19 cellular contexts compared by ENCODE assay signal in the genomic region with DNA sequence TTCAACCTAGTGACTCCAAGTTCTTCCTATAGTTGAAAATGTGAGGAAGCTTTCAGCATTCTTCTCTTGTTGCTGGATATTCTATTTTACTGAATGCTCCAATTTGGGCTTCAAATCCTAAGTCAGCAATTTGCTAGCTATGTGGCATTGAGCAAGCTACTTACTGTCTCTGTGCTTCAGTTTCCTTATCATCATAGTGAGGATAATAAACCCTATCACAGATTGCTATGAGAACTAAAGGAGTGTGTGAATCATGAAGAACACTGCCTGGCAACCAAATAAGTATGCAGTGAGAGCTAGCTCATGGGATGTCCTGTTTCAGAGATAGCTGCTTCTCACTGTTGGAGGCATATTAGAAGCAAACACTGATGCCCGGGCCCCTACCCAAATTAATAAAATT.
DNase-seq lines count a peak whose midpoint lies in the region; ATAC-seq and TF ChIP-seq lines count a peak whose summit lies in the region.
"Had no signal": no experiment of that assay in that cellular context is flagged by ENCODE, and none has a peak within 500 bp of the region (broad histone marks: within the 10 kb centered on the region; RNA-seq: fewer than 3 reads in every experiment).

No MANE protein-coding gene starts in this region.

- DNase-seq in AG09309 (ENCODE audit: low read depth) (peak; percentile 66), LHCN-M2 (ENCODE audit: low read depth) (peak; percentile 62), choroid plexus epithelial cell (ENCODE audit: low read depth) (peak; percentile 83), kidney tubule cell (ENCODE audit: low spot score) (peak; percentile 65), Right ventricle myocardium superior (no peak), T1000 (lab: John Stamatoyannopoulos, UW) (no peak)
- DNase-seq: activated CD4-positive, alpha-beta T cell treated with anti-CD3 and anti-CD28 coated beads, Interleukin-2, amount 50 U/mL, for 1 hour; activated naive CD8-positive, alpha-beta T cell treated with anti-CD3 and anti-CD28 coated beads, Interleukin-2, amount 10 ng/mL, durations not matched to agents 7 days and 5 days; activated T-cell treated with anti-CD3 and anti-CD28 coated beads for 4 hours; Caco-2; cerebellar nuclear complex; MM.1S; NCI-H187 treated with DMSO at 0.1 percent for 48 hours; NCI-H510A; nucleus accumbens; right cardiac atrium had no signal

- H3K4me3 ChIP-seq in AG09309 (ENCODE audit: control insufficient read depth, low read depth, low read length) = no peak overlapping the region
- no peak overlapping the region for H3K4me3 ChIP-seq in choroid plexus epithelial cell (ENCODE audit: low read depth, low read length)
- H3K4me3 ChIP-seq: SJSA1 had no signal

- intact Hi-C loops in Right ventricle myocardium superior (cut with DNase I) = no loop called here

- ATAC-seq in Right ventricle myocardium superior (ENCODE audit: poor library complexity) (no peak), esophagus mucosa (no peak), GM19328 (IDR thresholded peaks at IDR 0.05; ENCODE audit: unreplicated experiment) (no peak)
- ATAC-seq: right cardiac atrium had no signal

- TF ChIP-seq CTCF in AG09309 (IDR thresholded peaks at IDR 0.05; ENCODE audit: control insufficient read depth, insufficient read depth, low read depth, low read length, missing control alignments) (no peak), choroid plexus epithelial cell (conservative IDR thresholded peaks at IDR 0.05; ENCODE audit: low read depth, low read length) (no peak)

Comparison
In these comparisons a context has a peak if more than half of its experiments do, and no peak if none do; other contexts are left out.
1. DNase-seq: peak in AG09309 (single experiment), LHCN-M2 (single experiment), choroid plexus epithelial cell (single experiment) and kidney tubule cell (single experiment); none in Right ventricle myocardium superior (single experiment) and T1000 (single experiment).